12 cellular contexts compared by ENCODE assay signal in the genomic region with DNA sequence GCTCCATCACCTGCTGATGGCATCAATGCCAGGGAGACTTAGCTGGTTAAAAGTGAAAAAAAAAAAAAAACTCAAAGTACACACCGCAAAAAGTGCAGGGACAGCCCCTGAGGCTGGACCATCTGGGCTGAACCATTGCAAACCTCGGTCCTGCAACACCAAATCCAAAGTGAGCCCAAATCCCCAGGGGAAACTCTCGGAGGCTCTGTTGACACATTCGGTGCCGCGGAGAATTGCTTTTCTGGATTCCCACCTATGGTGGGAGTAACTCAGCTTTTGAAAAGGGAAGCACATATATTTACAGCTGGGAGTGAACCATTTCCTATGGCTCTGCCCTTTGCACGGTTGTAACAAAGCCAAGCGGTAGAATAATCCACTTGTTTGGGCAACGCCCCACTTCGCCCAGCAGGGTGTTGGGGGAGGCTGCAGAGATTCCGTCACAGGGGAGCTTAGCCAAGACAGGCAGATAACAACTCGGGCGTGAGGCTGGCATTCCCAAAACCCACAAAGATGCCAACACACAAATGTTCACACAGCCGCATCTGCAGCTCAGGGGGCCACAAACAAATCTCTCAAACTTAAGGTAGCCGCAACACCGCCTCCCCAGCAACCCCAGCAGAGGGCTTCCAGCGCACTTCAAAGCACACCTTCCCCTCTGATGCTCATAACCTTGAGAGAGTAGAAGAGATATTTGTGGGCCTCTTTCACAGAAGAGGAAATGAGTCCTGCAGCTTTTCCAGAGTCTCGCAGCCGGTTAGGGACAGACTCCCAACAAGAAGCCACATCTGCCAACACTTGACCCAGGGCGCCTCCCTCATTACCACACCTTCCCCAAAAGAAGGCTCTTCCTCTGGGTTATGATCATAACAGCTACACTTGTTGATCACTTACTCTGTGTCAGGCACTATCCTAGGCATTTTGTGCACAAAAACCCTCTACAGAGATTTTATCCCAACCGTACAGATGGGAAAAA. TPM values are rescaled to one million over a fixed set of nuclear protein-coding genes. Genes with fewer than 3 reads are reported as not detected.
DNase-seq lines count a peak whose midpoint lies in the region; ATAC-seq and TF ChIP-seq lines count a peak whose summit lies in the region.
"Had no signal": no experiment of that assay in that cellular context is flagged by ENCODE, and none has a peak within 500 bp of the region (broad histone marks: within the 10 kb centered on the region; RNA-seq: fewer than 3 reads in every experiment).

No MANE protein-coding gene starts in this region.

- DNase-seq in activated CD4-positive, alpha-beta T cell treated with anti-CD3 and anti-CD28 coated beads, Interleukin-2, amount 10 ng/mL, durations not matched to agents 7 days and 5 days, result no peak
- no peak for DNase-seq in activated CD4-positive, alpha-beta T cell treated with anti-CD3 and anti-CD28 coated beads for 48 hours
- peak; percentile 76 for DNase-seq in MV-4-11 (lab: John Stamatoyannopoulos, UW)
- no peak for DNase-seq in central memory CD8-positive, alpha-beta T cell (ENCODE audit: low spot score in 2 of 2)
- DNase-seq in spleen, result peak; percentile 79
- DNase-seq in EL, result no peak
- DNase-seq: activated CD4-positive, CD25-positive, alpha-beta regulatory T cell; MM.1S had no signal

- H3K4me3 Mint-ChIP-seq in activated CD4-positive, alpha-beta T cell treated with anti-CD3 and anti-CD28 coated beads, Interleukin-2, amount 10 ng/mL, durations not matched to agents 7 days and 5 days, result no peak overlapping the region
- H3K4me3 Mint-ChIP-seq in central memory CD8-positive, alpha-beta T cell, result no peak overlapping the region

- peak; percentile 44 for ATAC-seq in central memory CD8-positive, alpha-beta T cell (replicated peaks; ENCODE audit: extremely low read depth, poor library complexity, severe bottlenecking)
- ATAC-seq in HG03354 (IDR thresholded peaks at IDR 0.05; ENCODE audit: poor library complexity, severe bottlenecking, unreplicated experiment) (no peak), GM18867 (IDR thresholded peaks at IDR 0.05; ENCODE audit: unreplicated experiment) (no peak)

- peak overlapping the region; percentile 46 for H3K27ac Mint-ChIP-seq in activated CD4-positive, alpha-beta T cell treated with anti-CD3 and anti-CD28 coated beads, Interleukin-2, amount 10 ng/mL, durations not matched to agents 7 days and 5 days
- no peak overlapping the region for H3K27ac Mint-ChIP-seq in central memory CD8-positive, alpha-beta T cell (ENCODE audit: low read depth)

- no peaks in the 10 kb centered on the region for H3K9me3 ChIP-seq in spleen
- H3K9me3 ChIP-seq: neutrophil had no signal

- H3K4me3 ChIP-seq in spleen, result peak overlapping the region in 2 of 8 donors; percentile 11 to 51

- 40 to 72% (median 56%) methylated on average over 15 to 21 of the region's 21 CpGs for WGBS in spleen, 5 donors

- H3K36me3 ChIP-seq in spleen, result peaks cover 0 to 35% (median 5%) of the 10 kb centered on the region in 6 donors
- H3K36me3 ChIP-seq: neutrophil had no signal

- H3K27me3 Mint-ChIP-seq in activated CD4-positive, alpha-beta T cell treated with anti-CD3 and anti-CD28 coated beads, Interleukin-2, amount 10 ng/mL, durations not matched to agents 7 days and 5 days, result no peaks in the 10 kb centered on the region
- H3K27me3 Mint-ChIP-seq in central memory CD8-positive, alpha-beta T cell, result no peaks in the 10 kb centered on the region

- peaks cover 0 to 12% (median 0%) of the 10 kb centered on the region in 7 donors for H3K27me3 ChIP-seq in spleen (replicated peaks in 1 of 7)
- H3K27me3 ChIP-seq: neutrophil had no signal

- TF ChIP-seq POLR2A in spleen (IDR thresholded peaks at IDR 0.05), result no peak

- H3K4me1 Mint-ChIP-seq in activated CD4-positive, alpha-beta T cell treated with anti-CD3 and anti-CD28 coated beads, Interleukin-2, amount 10 ng/mL, durations not matched to agents 7 days and 5 days, result peaks cover 48% of the 10 kb centered on the region
- peaks cover 34% of the 10 kb centered on the region for H3K4me1 Mint-ChIP-seq in central memory CD8-positive, alpha-beta T cell

- peaks cover 28 to 100% (median 68%) of the 10 kb centered on the region in 6 donors for H3K4me1 ChIP-seq in spleen

- no peaks in the 10 kb centered on the region for H3K9me3 Mint-ChIP-seq in activated CD4-positive, alpha-beta T cell treated with anti-CD3 and anti-CD28 coated beads, Interleukin-2, amount 10 ng/mL, durations not matched to agents 7 days and 5 days
- H3K9me3 Mint-ChIP-seq in central memory CD8-positive, alpha-beta T cell, result no peaks in the 10 kb centered on the region

- POLR2A ChIA-PET in activated CD4-positive, alpha-beta T cell treated with anti-CD3 and anti-CD28 coated beads, Interleukin-2, amount 10 ng/mL, durations not matched to agents 7 days and 5 days (lab: Charles Lee), result no interaction called here

- H3K27ac ChIP-seq in spleen, result peak overlapping the region in 6 of 8 donors; percentile 17 to 90 (median 60)
- H3K27ac ChIP-seq: C4-2B, neutrophil had no signal

- CTCF ChIA-PET in activated CD4-positive, alpha-beta T cell treated with anti-CD3 and anti-CD28 coated beads, Interleukin-2, amount 10 ng/mL, durations not matched to agents 7 days and 5 days (lab: Charles Lee), result interaction anchor here (0.6 to 2.3 kb wide), 9 partner anchors 8 to 157 kb away, joined by 3 to 8 read pairs (median 3); no protein-coding TSS in a partner anchor

- intact Hi-C loops in spleen (cut with DNase I; ENCODE audit: low total_unique reads), result no loop called here

- peak in 7 of 11 experiments; percentile 6 to 30 (median 24) for TF ChIP-seq CTCF in spleen (IDR thresholded peaks at IDR 0.05 in 8 of 11, conservative IDR thresholded peaks at IDR 0.05 in 3 of 11)

- peaks cover 18% of the 10 kb centered on the region for H3K36me3 Mint-ChIP-seq in activated CD4-positive, alpha-beta T cell treated with anti-CD3 and anti-CD28 coated beads, Interleukin-2, amount 10 ng/mL, durations not matched to agents 7 days and 5 days (ENCODE audit: low read depth)
- H3K36me3 Mint-ChIP-seq in central memory CD8-positive, alpha-beta T cell (ENCODE audit: insufficient read depth), result peaks cover 26% of the 10 kb centered on the region

RNA-seq across cellular contexts. Expression of a gene that starts 11.4 kb away (rescaled TPM):
- 10 to 100 TPM; 10.7 to 16.5 TPM for total RNA-seq in activated CD4-positive, alpha-beta T cell treated with anti-CD3 and anti-CD28 coated beads, Interleukin-2, amount 10 ng/mL, durations not matched to agents 7 days and 5 days
- total RNA-seq in spleen, result 10 to 100 TPM; 20.1 to 38.4 (median 27.3) TPM
- 10 to 100 TPM; 15.2 to 24.4 (median 18.3) TPM for polyA plus RNA-seq in spleen

Comparison
In these comparisons a context has a peak if more than half of its experiments do, and no peak if none do; other contexts are left out.
1. DNase-seq: peak in MV-4-11 (single experiment) and spleen (single experiment); none in activated CD4-positive, alpha-beta T cell treated with anti-CD3 and anti-CD28 coated beads, Interleukin-2, amount 10 ng/mL, durations not matched to agents 7 days and 5 days (single experiment), activated CD4-positive, alpha-beta T cell treated with anti-CD3 and anti-CD28 coated beads for 48 hours (single experiment), central memory CD8-positive, alpha-beta T cell (0 of 2) and EL (single experiment).